Comparison of ENCODE assay signal across 8 cellular contexts in genomic region chr7:77537595-77538185, GRCh38. TPM values are rescaled to one million over a fixed set of nuclear protein-coding genes. Genes with fewer than 3 reads are reported as not detected.
DNase-seq lines count a peak whose midpoint lies in the region; ATAC-seq and TF ChIP-seq lines count a peak whose summit lies in the region.

No MANE protein-coding gene starts in this region.

- H3K9ac ChIP-seq in NT2/D1 (ENCODE audit: insufficient read length, low read depth) (peak overlapping the region; percentile 95), neuronal stem cell (ENCODE audit: low read depth, low read length, poor library complexity) (peak overlapping the region; percentile 98)

- H4K91ac ChIP-seq in neuronal stem cell (ENCODE audit: low read depth, low read length, poor library complexity), result peak overlapping the region; percentile 9

- H4K8ac ChIP-seq in neuronal stem cell (ENCODE audit: low read depth, low read length), result no peak overlapping the region

- H3K14ac ChIP-seq in neuronal stem cell (ENCODE audit: low read length), result peak overlapping the region; percentile 89

- DNase-seq in NT2/D1 (ENCODE audit: low read depth, low spot score), result peak; percentile 16
- DNase-seq in activated effector memory CD4-positive, alpha-beta T cell treated with anti-CD3 and anti-CD28 coated beads, Interleukin-2, amount 50 U/mL, for 16 hours, result peak; percentile 79
- DNase-seq in fibroblast of villous mesenchyme (ENCODE audit: low read depth), result no peak
- peak; percentile 59 for DNase-seq in neuronal stem cell (ENCODE audit: low spot score)
- peak; percentile 35 to 90 for DNase-seq in upper lobe of left lung
- DNase-seq in NCI-H1048 (lab: John Stamatoyannopoulos, UW), result no peak

- peak overlapping the region; percentile 93 for H3K23ac ChIP-seq in neuronal stem cell (ENCODE audit: low read depth, low read length, poor library complexity)

- H3K4me1 ChIP-seq in NT2/D1 (ENCODE audit: insufficient read depth, insufficient read length), result no peaks in the 10 kb centered on the region
- peaks cover 3% of the 10 kb centered on the region in 2 donors for H3K4me1 ChIP-seq in neuronal stem cell (ENCODE audit: control insufficient read depth in 2 of 2, insufficient read depth in 1 of 2, low read depth in 1 of 2, low read length in 2 of 2)
- H3K4me1 ChIP-seq in upper lobe of left lung, result peaks cover 32 to 40% (median 35%) of the 10 kb centered on the region in 4 donors

- H3K36me3 ChIP-seq in NT2/D1 (ENCODE audit: insufficient read depth, insufficient read length, low read length) (peaks cover 5% of the 10 kb centered on the region), neuronal stem cell (replicated peaks in 1 of 2; ENCODE audit: control insufficient read depth in 2 of 2, insufficient read depth in 2 of 2, low read length in 2 of 2) (peaks cover 0 to 19% of the 10 kb centered on the region in 2 donors), upper lobe of left lung (no peaks in the 10 kb centered on the region)

- peak overlapping the region; percentile 26 for H3K4me2 ChIP-seq in neuronal stem cell (ENCODE audit: insufficient read depth, low read length, poor library complexity, severe bottlenecking)

- H3K9me3 ChIP-seq in NT2/D1 (ENCODE audit: insufficient read depth, low read length) (peaks cover 8% of the 10 kb centered on the region; the same call in 1 of the 2 replicates), neuronal stem cell (replicated peaks in 1 of 2; ENCODE audit: control insufficient read depth in 2 of 2, insufficient read depth in 1 of 2, low read depth in 1 of 2, low read length in 2 of 2) (peaks cover 0 to 7% of the 10 kb centered on the region in 2 donors), upper lobe of left lung (no peaks in the 10 kb centered on the region)

- ATAC-seq in GM18505 (IDR thresholded peaks at IDR 0.05; ENCODE audit: unreplicated experiment) (peak; percentile 22), HG03097 (IDR thresholded peaks at IDR 0.05; ENCODE audit: low FRiP score, unreplicated experiment) (peak; percentile 10), upper lobe of left lung (ENCODE audit: low FRiP score in 2 of 2) (peak; percentile 11 to 38)

- TF ChIP-seq POLR2A in GM18505 (IDR thresholded peaks at IDR 0.05; ENCODE audit: borderline replicate concordance, extremely low read depth, insufficient read depth, insufficient read length) (peak; percentile 49), upper lobe of left lung (IDR thresholded peaks at IDR 0.05) (peak in 1 of 4 donors; percentile 45)

- H3K4ac ChIP-seq in neuronal stem cell (ENCODE audit: low read length), result peak overlapping the region; percentile 53

- H2BK120ac ChIP-seq in neuronal stem cell (ENCODE audit: low read depth, low read length), result peak overlapping the region; percentile 87

- H3K4me3 ChIP-seq in NT2/D1 (ENCODE audit: insufficient read length, low read depth) (peak overlapping the region; percentile 93), fibroblast of villous mesenchyme (ENCODE audit: low read depth, low read length) (peak overlapping the region; percentile 92), neuronal stem cell (ENCODE audit: low read length in 2 of 2) (peak overlapping the region; percentile 94 to 100), upper lobe of left lung (peak overlapping the region; percentile 81 to 95 (median 92))

- TF ChIP-seq EP300 in upper lobe of left lung (IDR thresholded peaks at IDR 0.05), result no peak

- peak overlapping the region; percentile 91 for H2BK5ac ChIP-seq in neuronal stem cell (ENCODE audit: low read length)

- H3K27ac ChIP-seq in neuronal stem cell (replicated peaks; ENCODE audit: low read length) (peak overlapping the region; percentile 96), upper lobe of left lung (peak overlapping the region; percentile 98 to 100 (median 100))

- peak overlapping the region; percentile 92 for H2AK5ac ChIP-seq in neuronal stem cell (ENCODE audit: low read depth, low read length)

- H3K27me3 ChIP-seq in NT2/D1 (ENCODE audit: insufficient read depth, insufficient read length), result no peaks in the 10 kb centered on the region
- no peaks in the 10 kb centered on the region for H3K27me3 ChIP-seq in neuronal stem cell (ENCODE audit: control insufficient read depth in 3 of 3, insufficient read depth in 3 of 3, low read depth in 1 of 3, low read length in 3 of 3)
- no peaks in the 10 kb centered on the region for H3K27me3 ChIP-seq in upper lobe of left lung

- no CpG with 5 or more reads among the region's 55 CpGs for WGBS in neuronal stem cell (ENCODE audit: extremely low coverage in 2 of 2, insufficient read length in 2 of 2, insufficient replicate concordance in 1 of 2), 2 donors
- 0% methylated on average over 4 to 42 of the region's 55 CpGs for WGBS in upper lobe of left lung, 2 donors

- H3K79me1 ChIP-seq in neuronal stem cell (ENCODE audit: low read depth, low read length), result peaks cover 6% of the 10 kb centered on the region

- no peak overlapping the region for H2BK12ac ChIP-seq in neuronal stem cell (ENCODE audit: low read length)

- TF ChIP-seq CTCF in fibroblast of villous mesenchyme (IDR thresholded peaks at IDR 0.05; ENCODE audit: insufficient read depth, low read depth, low read length) (no peak), upper lobe of left lung (IDR thresholded peaks at IDR 0.05) (no peak)

- H2BK15ac ChIP-seq in neuronal stem cell (ENCODE audit: low read length), result peak overlapping the region; percentile 5

- peak overlapping the region; percentile 99 for H3K18ac ChIP-seq in neuronal stem cell (ENCODE audit: low read length)

- H2AFZ ChIP-seq in neuronal stem cell (ENCODE audit: low read length), result peak overlapping the region; percentile 75

RNA-seq across cellular contexts. Expression of gene PTPN12, which starts 0.6 kb away (rescaled TPM):
- 53.8 and 78.6 TPM in 2 replicates for total RNA-seq in fibroblast of villous mesenchyme
- 79.7 TPM for polyA plus RNA-seq in neuronal stem cell (2013, experiment 1 of 2)
- 79.0 TPM for polyA plus RNA-seq in neuronal stem cell (2013, experiment 2 of 2)
- 100 to 1,000 TPM; 104 to 211 (median 136) TPM for total RNA-seq in upper lobe of left lung

Comparison
In these comparisons a context has a peak if more than half of its experiments do, and no peak if none do; other contexts are left out.
1. DNase-seq: peak in NT2/D1 (single experiment), activated effector memory CD4-positive, alpha-beta T cell treated with anti-CD3 and anti-CD28 coated beads, Interleukin-2, amount 50 U/mL, for 16 hours (single experiment), neuronal stem cell (single experiment) and upper lobe of left lung (2 of 2); none in fibroblast of villous mesenchyme (single experiment) and NCI-H1048 (single experiment).
2. Peak in every context shown above with its lines, with median percentiles within 50 percentile points of each other: ATAC-seq and H3K4me3 ChIP-seq.